Comparison of ENCODE assay signal across 8 cellular contexts in genomic region chr1:226034482-226034881, GRCh38. TPM values are rescaled to one million over a fixed set of nuclear protein-coding genes. Genes with fewer than 3 reads are reported as not detected.
DNase-seq lines count a peak whose midpoint lies in the region; ATAC-seq and TF ChIP-seq lines count a peak whose summit lies in the region.

No MANE protein-coding gene starts in this region.

- DNase-seq in GM04504 (ENCODE audit: low read depth), result peak; percentile 98
- DNase-seq in activated B cell treated with CpG ODN at 0.5 μM for 24 hours, result no peak
- peak; percentile 33 to 91 (median 68) for DNase-seq in head of caudate nucleus
- peak; percentile 77 for DNase-seq in sciatic nerve (ENCODE audit: low spot score)
- no peak for DNase-seq in NCI-H526 treated with DMSO at 0.1 percent for 48 hours (lab: John Stamatoyannopoulos, UW)
- DNase-seq in NCI-H2081 treated with DMSO at 0.1 percent for 48 hours (lab: John Stamatoyannopoulos, UW), result no peak
- DNase-seq in NCI-H226, result no peak

- no peak overlapping the region for H3K27ac Mint-ChIP-seq in activated B cell treated with CpG ODN at 0.5 μM for 24 hours

- POLR2A ChIA-PET in activated B cell treated with CpG ODN at 0.5 μM for 24 hours (lab: Charles Lee), result interaction anchor here (0.6 to 2.9 kb wide), 6 partner anchors 22 to 35 kb away, joined by 3 to 25 read pairs (median 3); partner anchors contain the start of genes H3-3A and SDE2

- no peak overlapping the region for H3K4me3 Mint-ChIP-seq in activated B cell treated with CpG ODN at 0.5 μM for 24 hours

- ATAC-seq in activated B cell treated with CpG ODN at 0.5 μM for 24 hours (ENCODE audit: low read depth) (peak; percentile 55), sciatic nerve (peak; percentile 95), HG03196 (IDR thresholded peaks at IDR 0.05; ENCODE audit: unreplicated experiment) (no peak)

- intact Hi-C loops in activated B cell treated with CpG ODN at 0.5 μM for 24 hours (cut with micrococcal nuclease) (loop anchor here (2.0 kb wide), 1 partner anchor 18 kb away; no protein-coding TSS in a partner anchor), head of caudate nucleus (cut with DNase I) (no loop called here), sciatic nerve (cut with DNase I) (no loop called here)

- H3K27me3 Mint-ChIP-seq in activated B cell treated with CpG ODN at 0.5 μM for 24 hours, result no peaks in the 10 kb centered on the region

- CTCF ChIA-PET in activated B cell treated with CpG ODN at 0.5 μM for 24 hours (lab: Charles Lee), result no interaction called here

- no peaks in the 10 kb centered on the region for H3K9me3 Mint-ChIP-seq in activated B cell treated with CpG ODN at 0.5 μM for 24 hours

- H3K4me1 Mint-ChIP-seq in activated B cell treated with CpG ODN at 0.5 μM for 24 hours, result peaks cover 30% of the 10 kb centered on the region

- TF ChIP-seq CTCF in activated B cell treated with CpG ODN at 0.5 μM for 24 hours (IDR thresholded peaks at IDR 0.05), result no peak

- no peaks in the 10 kb centered on the region for H3K36me3 Mint-ChIP-seq in activated B cell treated with CpG ODN at 0.5 μM for 24 hours (ENCODE audit: low read depth)

RNA-seq across cellular contexts. Expression of gene H3-3A, which starts 28.0 kb away (rescaled TPM):
- total RNA-seq in activated B cell treated with CpG ODN at 0.5 μM for 24 hours (600 and 642 TPM in 2 replicates), sciatic nerve (314 TPM)

RNA-seq across cellular contexts. Expression of gene SDE2, which starts 35.3 kb away (rescaled TPM):
- total RNA-seq in activated B cell treated with CpG ODN at 0.5 μM for 24 hours (21.1 and 21.8 TPM in 2 replicates), sciatic nerve (22.3 TPM)

Comparison
In these comparisons a context has a peak if more than half of its experiments do, and no peak if none do; other contexts are left out.
1. DNase-seq: peak in GM04504 (single experiment), head of caudate nucleus (42 of 42) and sciatic nerve (single experiment); none in activated B cell treated with CpG ODN at 0.5 μM for 24 hours (single experiment), NCI-H526 treated with DMSO at 0.1 percent for 48 hours (single experiment), NCI-H2081 treated with DMSO at 0.1 percent for 48 hours (single experiment) and NCI-H226 (single experiment).